7 cellular contexts compared by ENCODE assay signal in the genomic region with DNA sequence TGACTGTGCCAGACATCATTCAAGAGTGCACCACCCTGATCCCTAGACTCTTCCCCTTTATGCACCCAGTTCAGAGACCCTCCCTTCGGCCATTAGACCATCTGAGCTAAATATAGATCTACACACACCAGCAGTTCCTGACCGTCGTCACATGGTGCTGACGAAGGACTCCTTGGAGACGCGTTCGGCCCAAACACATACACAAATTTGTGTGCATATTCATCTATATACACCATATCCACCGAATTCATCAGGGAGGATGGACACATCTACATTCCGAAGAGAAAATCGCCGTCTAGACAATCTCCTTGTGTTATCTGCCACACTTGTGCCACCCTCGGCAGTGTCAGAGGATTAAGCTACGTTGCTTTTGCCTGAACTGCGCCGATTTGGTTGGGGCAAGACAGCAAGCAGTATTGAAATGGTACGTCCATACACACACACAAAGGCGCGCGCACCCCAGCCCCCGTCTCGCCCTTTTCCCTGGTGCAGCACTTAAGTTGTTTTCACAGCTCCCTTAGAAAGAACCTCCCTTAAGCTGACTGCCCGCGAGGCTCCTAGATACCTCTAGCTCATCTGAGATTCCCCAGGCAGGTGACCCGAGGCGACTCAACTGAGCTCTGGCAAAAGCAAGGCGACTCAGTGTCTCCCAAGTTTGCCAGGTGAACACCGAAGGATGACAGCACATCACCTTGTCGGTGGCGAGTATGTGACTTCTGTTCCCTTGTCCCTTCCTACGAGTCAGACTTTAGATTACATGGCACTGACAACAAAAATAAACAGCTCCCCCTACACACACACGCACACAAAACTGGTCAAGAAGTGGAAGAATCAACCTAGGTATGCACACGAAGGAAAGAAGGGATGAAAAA. TPM values are rescaled to one million over a fixed set of nuclear protein-coding genes. Genes with fewer than 3 reads are reported as not detected.
A peak's percentile ranks its signal among the peaks of the same experiment; 100 is the strongest.
DNase-seq lines count a peak whose midpoint lies in the region; ATAC-seq lines count a peak whose summit lies in the region.

No MANE protein-coding gene starts in this region.

- in situ Hi-C loops in HAP-1 (cut with MboI; ENCODE audit: low sequenced_read_pairs) = loop anchor here (5.0 to 10.0 kb wide), 2 partner anchors 372 to 734 kb away; no protein-coding TSS in a partner anchor

- H2AFZ ChIP-seq in trophoblast cell (ENCODE audit: insufficient read depth, low read length, poor library complexity) = no peak overlapping the region

- H2BK120ac ChIP-seq in trophoblast cell (ENCODE audit: insufficient read depth, low read length, poor library complexity) = no peak overlapping the region

- no peaks in the 10 kb centered on the region for H3K79me1 ChIP-seq in trophoblast cell (ENCODE audit: low read length)

- H3K27me3 ChIP-seq in HAP-1 (ENCODE audit: low read depth) = peaks cover 17% of the 10 kb centered on the region
- no peaks in the 10 kb centered on the region for H3K27me3 ChIP-seq in right cardiac atrium (ENCODE audit: control insufficient read depth, insufficient read depth)
- H3K27me3 ChIP-seq in trophoblast cell (ENCODE audit: insufficient read depth, low read length) = no peaks in the 10 kb centered on the region

- ATAC-seq in right cardiac atrium = peak; percentile 53 to 75
- no peak for ATAC-seq in HG02588 (IDR thresholded peaks at IDR 0.05; ENCODE audit: unreplicated experiment)

- H2BK12ac ChIP-seq in trophoblast cell (ENCODE audit: low read length) = no peak overlapping the region

- intact Hi-C loops in right cardiac atrium (cut with DNase I) = no loop called here

- no peak overlapping the region for H3K9ac ChIP-seq in trophoblast cell (ENCODE audit: low read length)

- H3K4ac ChIP-seq in trophoblast cell (ENCODE audit: low read depth, low read length) = no peak overlapping the region

- peak in 1 of 2 experiments; percentile 7 for DNase-seq in HAP-1 (ENCODE audit: low spot score in 2 of 2)
- peak; percentile 65 for DNase-seq in RPMI8226
- peak in 43 of 56 donors; percentile 9 to 76 (median 44) for DNase-seq in amygdala (lab: John Stamatoyannopoulos, UW)
- DNase-seq in right cardiac atrium = peak; percentile 57 to 75 (median 72)
- DNase-seq in trophoblast cell = peak in 1 of 2 donors; percentile 40
- DNase-seq in DMS153 (lab: John Stamatoyannopoulos, UW) = no peak

- H3K4me1 ChIP-seq in HAP-1 (no peaks in the 10 kb centered on the region), right cardiac atrium (ENCODE audit: control insufficient read depth, insufficient read depth, low read length) (no peaks in the 10 kb centered on the region), trophoblast cell (ENCODE audit: control insufficient read depth in 1 of 2, insufficient read depth in 2 of 2, low read length in 2 of 2) (peaks cover 8 to 12% of the 10 kb centered on the region in 2 experiments)

- WGBS in right cardiac atrium = under 1% methylated on average over 32 of the region's 32 CpGs
- no CpG with 5 or more reads among the region's 32 CpGs for WGBS in trophoblast cell (ENCODE audit: extremely low coverage, insufficient coverage, insufficient read length)

- H4K91ac ChIP-seq in trophoblast cell (ENCODE audit: low read depth, low read length) = no peak overlapping the region

- H3K4me3 ChIP-seq in HAP-1 (peak overlapping the region; percentile 42; the same call in 1 of the 2 replicates), right cardiac atrium (ENCODE audit: low read length) (peak overlapping the region; percentile 81), trophoblast cell (ENCODE audit: low read depth, low read length) (peak overlapping the region; percentile 47)

- H2AK5ac ChIP-seq in trophoblast cell (ENCODE audit: low read length) = no peak overlapping the region

- H3K36me3 ChIP-seq in HAP-1 (replicated peaks) (no peaks in the 10 kb centered on the region), trophoblast cell (ENCODE audit: control insufficient read depth in 1 of 2, insufficient read depth in 2 of 2, low read length in 2 of 2) (no peaks in the 10 kb centered on the region)

- no peaks in the 10 kb centered on the region for H3K79me2 ChIP-seq in trophoblast cell (ENCODE audit: control insufficient read depth, insufficient read depth, low read length, poor library complexity)

- H3K14ac ChIP-seq in trophoblast cell (ENCODE audit: low read length) = no peak overlapping the region

- H2BK5ac ChIP-seq in trophoblast cell (ENCODE audit: low read depth, low read length, poor library complexity) = no peak overlapping the region

- H3K18ac ChIP-seq in trophoblast cell (ENCODE audit: low read length) = no peak overlapping the region

- H3K9me3 ChIP-seq in HAP-1 = no peaks in the 10 kb centered on the region
- no peaks in the 10 kb centered on the region for H3K9me3 ChIP-seq in right cardiac atrium (ENCODE audit: control insufficient read depth, low read length)
- peaks cover 3% of the 10 kb centered on the region for H3K9me3 ChIP-seq in trophoblast cell (ENCODE audit: insufficient read depth, low read depth, low read length)

- no peak overlapping the region for H3K23ac ChIP-seq in trophoblast cell (ENCODE audit: low read length)

- H3K27ac ChIP-seq in right cardiac atrium (ENCODE audit: low read length) = peak overlapping the region; percentile 81
- H3K27ac ChIP-seq in trophoblast cell (ENCODE audit: low read depth, low read length) = peak overlapping the region; percentile 4

- H3K4me2 ChIP-seq in trophoblast cell (ENCODE audit: low read length) = peak overlapping the region; percentile 97

- no peak overlapping the region for H4K8ac ChIP-seq in trophoblast cell (ENCODE audit: low read depth, low read length)

- H4K12ac ChIP-seq in trophoblast cell (ENCODE audit: low read depth, low read length) = no peak overlapping the region

RNA-seq across cellular contexts. Expression of a gene that starts 1.0 kb away (rescaled TPM):
- total RNA-seq in right cardiac atrium = 10 to 100 TPM in 1 of 4 donors, 1 to 10 TPM in 3; 9.0 to 10.6 (median 9.2) TPM
- polyA plus RNA-seq in right cardiac atrium = 4.3 TPM
- polyA plus RNA-seq in trophoblast cell (2013) = 2.0 and 2.3 TPM in 2 replicates
